ENCODE assay signal across 9 cellular contexts in genomic region chr16:29662729-29663019, GRCh38. TPM values are rescaled to one million over a fixed set of nuclear protein-coding genes. Genes with fewer than 3 reads are reported as not detected.
DNase-seq lines count a peak whose midpoint lies in the region; ATAC-seq and TF ChIP-seq lines count a peak whose summit lies in the region.
"Had no signal": no experiment of that assay in that cellular context is flagged by ENCODE, and none has a peak within 500 bp of the region (broad histone marks: within the 10 kb centered on the region; RNA-seq: fewer than 3 reads in every experiment).

No MANE protein-coding gene starts in this region.

- H3K9me3 ChIP-seq in DND-41 (ENCODE audit: insufficient read depth, low read length, severe bottlenecking) (no peaks in the 10 kb centered on the region), A673 (ENCODE audit: low read depth, low read length, poor library complexity, severe bottlenecking) (no peaks in the 10 kb centered on the region)

- no peaks in the 10 kb centered on the region for H3K27me3 Mint-ChIP-seq in activated CD4-positive, alpha-beta memory T cell treated with anti-CD3 and anti-CD28 coated beads, Interleukin-2, amount 10 ng/mL, durations not matched to agents 7 days and 5 days
- H3K27me3 Mint-ChIP-seq in naive thymus-derived CD8-positive, alpha-beta T cell = peaks cover 0 to 3% (median 0%) of the 10 kb centered on the region in 5 donors

- no peaks in the 10 kb centered on the region for H3K27me3 ChIP-seq in DND-41 (ENCODE audit: insufficient read depth, low read length, poor library complexity)
- no peaks in the 10 kb centered on the region for H3K27me3 ChIP-seq in A673 (replicated peaks; ENCODE audit: insufficient read depth, low read depth, low read length, poor library complexity)

- peak overlapping the region; percentile 95 for H3K27ac ChIP-seq in DND-41 (ENCODE audit: low read length)
- no peak overlapping the region for H3K27ac ChIP-seq in A673 (ENCODE audit: low read depth, low read length, poor library complexity, severe bottlenecking)

- peak overlapping the region; percentile 95 for H3K4me3 Mint-ChIP-seq in activated CD4-positive, alpha-beta memory T cell treated with anti-CD3 and anti-CD28 coated beads, Interleukin-2, amount 10 ng/mL, durations not matched to agents 7 days and 5 days
- H3K4me3 Mint-ChIP-seq in naive thymus-derived CD8-positive, alpha-beta T cell = peak overlapping the region; percentile 93 to 99 (median 96)

- H3K4me2 ChIP-seq in DND-41 (ENCODE audit: insufficient read depth, low read length) = peak overlapping the region; percentile 99

- H3K4me1 ChIP-seq in DND-41 (ENCODE audit: insufficient read depth, low read length) (peaks cover 61% of the 10 kb centered on the region), A673 (ENCODE audit: insufficient read depth, low read length, poor library complexity, severe bottlenecking) (no peaks in the 10 kb centered on the region)

- peak overlapping the region; percentile 91 for H3K27ac Mint-ChIP-seq in activated CD4-positive, alpha-beta memory T cell treated with anti-CD3 and anti-CD28 coated beads, Interleukin-2, amount 10 ng/mL, durations not matched to agents 7 days and 5 days
- H3K27ac Mint-ChIP-seq in naive thymus-derived CD8-positive, alpha-beta T cell = peak overlapping the region; percentile 94 to 100 (median 97)

- peaks cover 66% of the 10 kb centered on the region for H3K79me2 ChIP-seq in DND-41 (ENCODE audit: insufficient read depth, low read length)

- H3K36me3 ChIP-seq in DND-41 (ENCODE audit: insufficient read depth, low read length) (peaks cover 43% of the 10 kb centered on the region), A673 (ENCODE audit: insufficient read depth, low read length, poor library complexity, severe bottlenecking) (no peaks in the 10 kb centered on the region)

- ATAC-seq in DND-41 (ENCODE audit: insufficient read depth, low read depth) (peak; percentile 78), HG03354 (IDR thresholded peaks at IDR 0.05; ENCODE audit: poor library complexity, severe bottlenecking, unreplicated experiment) (peak; percentile 27)
- ATAC-seq in naive thymus-derived CD8-positive, alpha-beta T cell = peak; percentile 18 to 40

- CTCF ChIA-PET in activated CD4-positive, alpha-beta memory T cell treated with anti-CD3 and anti-CD28 coated beads, Interleukin-2, amount 10 ng/mL, durations not matched to agents 7 days and 5 days (lab: Charles Lee) = interaction anchor here (1.0 to 2.7 kb wide), 4 partner anchors 17 to 37 kb away, joined by 3 to 9 read pairs (median 4); no protein-coding TSS in a partner anchor
- CTCF ChIA-PET in A673 (lab: Charles Lee) = no interaction called here

- no TSS peak for BruUV-seq in A673 (replicated peaks; lab: Mats Ljungman, UMichigan)

- H3K36me3 Mint-ChIP-seq in activated CD4-positive, alpha-beta memory T cell treated with anti-CD3 and anti-CD28 coated beads, Interleukin-2, amount 10 ng/mL, durations not matched to agents 7 days and 5 days (ENCODE audit: low read depth) = peaks cover 43% of the 10 kb centered on the region
- peaks cover 8 to 23% (median 15%) of the 10 kb centered on the region in 3 donors for H3K36me3 Mint-ChIP-seq in naive thymus-derived CD8-positive, alpha-beta T cell

- no peaks in the 10 kb centered on the region for H3K9me3 Mint-ChIP-seq in activated CD4-positive, alpha-beta memory T cell treated with anti-CD3 and anti-CD28 coated beads, Interleukin-2, amount 10 ng/mL, durations not matched to agents 7 days and 5 days
- H3K9me3 Mint-ChIP-seq in naive thymus-derived CD8-positive, alpha-beta T cell = peaks cover 0 to 4% (median 0%) of the 10 kb centered on the region in 9 donors

- DNase-seq in DND-41 (peak; percentile 91), ecto neural progenitor cell (ENCODE audit: low spot score) (no peak), NCI-H2196 treated with DMSO at 0.1 percent for 48 hours (lab: John Stamatoyannopoulos, UW; ENCODE audit: unreplicated experiment) (no peak), nucleus accumbens (lab: John Stamatoyannopoulos, UW) (no peak), A673 (ENCODE audit: low spot score) (no peak)
- DNase-seq in activated CD4-positive, alpha-beta memory T cell treated with anti-CD3 and anti-CD28 coated beads, Interleukin-2, amount 10 ng/mL, durations not matched to agents 7 days and 5 days = peak; percentile 64
- DNase-seq in naive thymus-derived CD8-positive, alpha-beta T cell = peak in 7 of 10 donors; percentile 40 to 72 (median 52)
- DNase-seq: NCI-H1694 had no signal

- H3K4me3 ChIP-seq in DND-41 (ENCODE audit: low read depth in 1 of 2, low read length in 2 of 2) = peak overlapping the region; percentile 66 to 72; a peak in 3 of 4 replicates
- H3K4me3 ChIP-seq in A673 (ENCODE audit: low read depth, low read length, poor library complexity, severe bottlenecking) = no peak overlapping the region

- H4K20me1 ChIP-seq in DND-41 (ENCODE audit: insufficient read depth, low read length) = peaks cover 39% of the 10 kb centered on the region

- peaks cover 44% of the 10 kb centered on the region for H3K4me1 Mint-ChIP-seq in activated CD4-positive, alpha-beta memory T cell treated with anti-CD3 and anti-CD28 coated beads, Interleukin-2, amount 10 ng/mL, durations not matched to agents 7 days and 5 days
- peaks cover 36 to 73% (median 63%) of the 10 kb centered on the region in 4 donors for H3K4me1 Mint-ChIP-seq in naive thymus-derived CD8-positive, alpha-beta T cell

- POLR2A ChIA-PET in activated CD4-positive, alpha-beta memory T cell treated with anti-CD3 and anti-CD28 coated beads, Interleukin-2, amount 10 ng/mL, durations not matched to agents 7 days and 5 days (lab: Charles Lee) = interaction anchor here (0.6 to 7.0 kb wide), 11 partner anchors 11 to 158 kb away, joined by 3 to 37 read pairs (median 5); partner anchors contain the start of genes KIF22, MVP and QPRT
- POLR2A ChIA-PET in naive thymus-derived CD8-positive, alpha-beta T cell (lab: Charles Lee) = interaction anchor here (0.5 to 2.2 kb wide), 12 partner anchors 11 to 403 kb away, joined by 3 to 11 read pairs (median 4); partner anchors contain the start of genes ALDOA and QPRT
- POLR2A ChIA-PET in A673 (lab: Charles Lee; ENCODE audit: low non-redundant PET) = no interaction called here

- TF ChIP-seq CTCF in DND-41 (IDR thresholded peaks at IDR 0.05; ENCODE audit: borderline replicate concordance, extremely low read depth, low read length, poor library complexity, severe bottlenecking) = no peak
- TF ChIP-seq CTCF in A673 (conservative IDR thresholded peaks at IDR 0.05; ENCODE audit: low read depth, low read length) = no peak

- intact Hi-C loops in A673 (cut with micrococcal nuclease; ENCODE audit: unreplicated experiment) = no loop called here

- H3K9ac ChIP-seq in DND-41 (ENCODE audit: low read depth, low read length) = peak overlapping the region; percentile 80

- peak overlapping the region; percentile 80 for H2AFZ ChIP-seq in DND-41 (ENCODE audit: low read depth, low read length)

RNA-seq across cellular contexts. Expression of gene SPN, which starts 0.4 kb away (rescaled TPM):
- 100 to 1,000 TPM; 341 to 359 TPM for total RNA-seq in activated CD4-positive, alpha-beta memory T cell treated with anti-CD3 and anti-CD28 coated beads, Interleukin-2, amount 10 ng/mL, durations not matched to agents 7 days and 5 days
- total RNA-seq in naive thymus-derived CD8-positive, alpha-beta T cell = 10 to 100 TPM; 91.8 to 98.4 TPM
- 100 to 1,000 TPM in 2 of 3 donors, 10 to 100 TPM in 1; 92.9 to 124 (median 100) TPM for polyA plus RNA-seq in naive thymus-derived CD8-positive, alpha-beta T cell
- total RNA-seq in A673 (2021) = not detected in 2 replicates

RNA-seq across cellular contexts. Expression of gene QPRT, which starts 16.3 kb away (rescaled TPM):
- total RNA-seq in activated CD4-positive, alpha-beta memory T cell treated with anti-CD3 and anti-CD28 coated beads, Interleukin-2, amount 10 ng/mL, durations not matched to agents 7 days and 5 days = 1 to 10 TPM; 8.3 to 9.3 TPM
- total RNA-seq in naive thymus-derived CD8-positive, alpha-beta T cell = under 1 TPM; 0.49 to 0.55 TPM
- under 1 TPM; 0.15 to 0.53 (median 0.48) TPM for polyA plus RNA-seq in naive thymus-derived CD8-positive, alpha-beta T cell
- total RNA-seq in A673 (2021) = 31.1 and 48.3 TPM in 2 replicates

Comparison
In these comparisons a context has a peak if more than half of its experiments do, and no peak if none do; other contexts are left out.
1. ATAC-seq: peak in every context shown above with its lines; median percentile 78 in DND-41; 29 in naive thymus-derived CD8-positive, alpha-beta T cell; 27 in HG03354.
2. DNase-seq: peak in DND-41 (single experiment), activated CD4-positive, alpha-beta memory T cell treated with anti-CD3 and anti-CD28 coated beads, Interleukin-2, amount 10 ng/mL, durations not matched to agents 7 days and 5 days (single experiment) and naive thymus-derived CD8-positive, alpha-beta T cell (7 of 10); none in ecto neural progenitor cell (single experiment), NCI-H2196 treated with DMSO at 0.1 percent for 48 hours (single experiment), nucleus accumbens (0 of 56) and A673 (single experiment).
3. RNA of gene SPN, which starts 0.4 kb away (total RNA-seq): 341 to 359 TPM in activated CD4-positive, alpha-beta memory T cell treated with anti-CD3 and anti-CD28 coated beads, Interleukin-2, amount 10 ng/mL, durations not matched to agents 7 days and 5 days and 91.8 to 98.4 TPM in naive thymus-derived CD8-positive, alpha-beta T cell; not detected in A673; every median in the first group is over 10 times any median in the second.
4. RNA of gene QPRT, which starts 16.3 kb away (total RNA-seq): 31.1 to 48.3 TPM in A673 and 8.3 to 9.3 TPM in activated CD4-positive, alpha-beta memory T cell treated with anti-CD3 and anti-CD28 coated beads, Interleukin-2, amount 10 ng/mL, durations not matched to agents 7 days and 5 days; 0.49 to 0.55 TPM in naive thymus-derived CD8-positive, alpha-beta T cell; every median in the first group is over 4 times any median in the second.